ENCODE assay signal across 8 cellular contexts in genomic region chr2:70069049-70069448, GRCh38. TPM values are rescaled to one million over a fixed set of nuclear protein-coding genes. Genes with fewer than 3 reads are reported as not detected.
DNase-seq lines count a peak whose midpoint lies in the region; ATAC-seq and TF ChIP-seq lines count a peak whose summit lies in the region.

No MANE protein-coding gene starts in this region.

- no peak overlapping the region for H3K23ac ChIP-seq in mesendoderm (ENCODE audit: low read length)

- no peak overlapping the region for H3K4ac ChIP-seq in mesendoderm (ENCODE audit: low read depth, low read length)

- peak in 2 of 3 experiments; percentile 48 to 51 for DNase-seq in activated CD8-positive, alpha-beta memory T cell treated with anti-CD3 and anti-CD28 coated beads for 48 hours (ENCODE audit: low read depth in 2 of 3, low spot score in 2 of 3)
- DNase-seq in hepatocyte (ENCODE audit: low spot score), result peak; percentile 79
- peak; percentile 41 for DNase-seq in stimulated activated CD8-positive, alpha-beta memory T cell treated with anti-CD3 and anti-CD28 coated beads, Interleukin-4, amount 100 ng/mL, for 24 hours (ENCODE audit: low read depth)
- no peak for DNase-seq in anterior cingulate cortex (lab: John Stamatoyannopoulos, UW)
- no peak for DNase-seq in mesendoderm
- DNase-seq in foreskin melanocyte, result no peak

- H3K79me2 ChIP-seq in hepatocyte, result peaks cover 11% of the 10 kb centered on the region
- H3K79me2 ChIP-seq in mesendoderm (ENCODE audit: control insufficient read depth, insufficient read depth, low read length), result no peaks in the 10 kb centered on the region

- H3K27me3 ChIP-seq in hepatocyte (no peaks in the 10 kb centered on the region), mesendoderm (ENCODE audit: insufficient read depth, low read length, poor library complexity) (no peaks in the 10 kb centered on the region)

- no peak overlapping the region for H3K4me3 ChIP-seq in hepatocyte
- H3K4me3 ChIP-seq in mesendoderm (ENCODE audit: low read length), result no peak overlapping the region

- H3K27ac ChIP-seq in hepatocyte (peak overlapping the region; percentile 91), mesendoderm (ENCODE audit: low read depth, low read length) (no peak overlapping the region)

- H4K20me1 ChIP-seq in hepatocyte (ENCODE audit: insufficient read depth, poor library complexity, severe bottlenecking), result no peaks in the 10 kb centered on the region

- H4K5ac ChIP-seq in mesendoderm (ENCODE audit: low read length), result no peak overlapping the region

- WGBS in hepatocyte (ENCODE audit: low lambda C conversion rate, missing lambda C conversion rate), result 71% methylated on average over 3 of the region's 3 CpGs
- whole genome bisulfite sequencing in mesendoderm (ENCODE audit: extremely low coverage, insufficient coverage, low lambda C conversion rate), result no CpG with 5 or more reads among the region's 3 CpGs

- H3K18ac ChIP-seq in mesendoderm (ENCODE audit: low read length), result no peak overlapping the region

- no peaks in the 10 kb centered on the region for H3K9me2 ChIP-seq in hepatocyte (replicated peaks; ENCODE audit: insufficient read depth)

- no peak overlapping the region for H3K56ac ChIP-seq in mesendoderm (ENCODE audit: low read length)

- H2BK15ac ChIP-seq in mesendoderm (replicated peaks; ENCODE audit: low read depth), result no peak overlapping the region

- no peak overlapping the region for H2AK5ac ChIP-seq in mesendoderm (ENCODE audit: low read length)

- no peak for TF ChIP-seq CTCF in hepatocyte (IDR thresholded peaks at IDR 0.05; ENCODE audit: poor library complexity)

- H3K36me3 ChIP-seq in hepatocyte (replicated peaks; ENCODE audit: insufficient read depth, low read depth) (no peaks in the 10 kb centered on the region), mesendoderm (ENCODE audit: control insufficient read depth, insufficient read depth, low read length) (no peaks in the 10 kb centered on the region)

- H2AFZ ChIP-seq in hepatocyte, result no peak overlapping the region

- H3K79me1 ChIP-seq in mesendoderm (ENCODE audit: low read length), result peaks cover 1% of the 10 kb centered on the region

- no peak overlapping the region for H4K8ac ChIP-seq in mesendoderm (ENCODE audit: low read depth, low read length)

- ATAC-seq in GM19351 (IDR thresholded peaks at IDR 0.05; ENCODE audit: unreplicated experiment), result peak; percentile 86
- ATAC-seq in HG03354 (IDR thresholded peaks at IDR 0.05; ENCODE audit: poor library complexity, severe bottlenecking, unreplicated experiment), result peak; percentile 70

- H3K4me2 ChIP-seq in hepatocyte, result peak overlapping the region; percentile 5
- H3K4me2 ChIP-seq in mesendoderm (ENCODE audit: low read length), result no peak overlapping the region

- no peak overlapping the region for H3K9ac ChIP-seq in mesendoderm (ENCODE audit: low read length)

- H3K9me3 ChIP-seq in hepatocyte (ENCODE audit: low read depth), result no peaks in the 10 kb centered on the region

- no peak overlapping the region for H2BK120ac ChIP-seq in mesendoderm (ENCODE audit: low read depth, low read length)

- H3K4me1 ChIP-seq in hepatocyte (ENCODE audit: insufficient read depth) (peaks cover 4% of the 10 kb centered on the region), mesendoderm (ENCODE audit: control insufficient read depth, low read depth, low read length) (no peaks in the 10 kb centered on the region)

- no peak overlapping the region for H2BK5ac ChIP-seq in mesendoderm (ENCODE audit: low read length)

RNA-seq across cellular contexts. Expression of gene PCBP1, which starts 18.2 kb away (rescaled TPM):
- total RNA-seq in hepatocyte, result 88.5 and 97.1 TPM in 2 replicates
- 180 and 183 TPM in 2 replicates for polyA plus RNA-seq in hepatocyte
- polyA plus RNA-seq in mesendoderm (2013, experiment 1 of 2), result 485 TPM
- polyA plus RNA-seq in mesendoderm (2013, experiment 2 of 2), result 516 TPM

Comparison
In these comparisons a context has a peak if more than half of its experiments do, and no peak if none do; other contexts are left out.
1. DNase-seq: peak in activated CD8-positive, alpha-beta memory T cell treated with anti-CD3 and anti-CD28 coated beads for 48 hours (2 of 3), hepatocyte (single experiment) and stimulated activated CD8-positive, alpha-beta memory T cell treated with anti-CD3 and anti-CD28 coated beads, Interleukin-4, amount 100 ng/mL, for 24 hours (single experiment); none in anterior cingulate cortex (0 of 58), mesendoderm (single experiment) and foreskin melanocyte (single experiment).